27 cellular contexts compared by ENCODE assay signal in genomic region chr20:58797371-58798050, GRCh38. TPM values are rescaled to one million over a fixed set of nuclear protein-coding genes. Genes with fewer than 3 reads are reported as not detected.
"Had no signal": no experiment of that assay in that cellular context is flagged by ENCODE, and none has a peak within 500 bp of the region (broad histone marks: within the 10 kb centered on the region; RNA-seq: fewer than 3 reads in every experiment).

No MANE protein-coding gene starts in this region.

- H3K27ac ChIP-seq: left lung, lower lobe of right lung, ovary, stomach, tibial artery had no signal

- H3K9me3 Mint-ChIP-seq: activated CD4-positive, alpha-beta memory T cell treated with anti-CD3 and anti-CD28 coated beads, Interleukin-2, amount 10 ng/mL, durations not matched to agents 7 days and 5 days; activated CD4-positive, alpha-beta T cell treated with anti-CD3 and anti-CD28 coated beads, Interleukin-2, amount 10 ng/mL, durations not matched to agents 7 days and 5 days; activated naive CD4-positive, alpha-beta T cell treated with anti-CD3 and anti-CD28 coated beads, Interleukin-2, amount 50 U/mL, for 24 hours; activated naive CD8-positive, alpha-beta T cell treated with anti-CD3 and anti-CD28 coated beads, Interleukin-2, amount 50 U/mL, for 24 hours; activated T-helper 2 cell treated with anti-CD3 and anti-CD28 coated beads, Interferon-gamma antibody, Interleukin-2, Interleukin-4, amounts not matched to agents 10 μg/mL and 5 μg/mL and 100 μg/mL, durations not matched to agents 14 hours and 24 hours and 36 hours; effector memory CD8-positive, alpha-beta T cell; nephron; stimulated activated memory B cell treated with anti-CD40 and anti-IgM and Interleukin-4, amounts not matched to agents 10 μg/mL and 1 μg/mL and 100 μg/mL, for 72 hours; WTC11 had no signal

- H3K27me3 ChIP-seq: ovary had no signal

- H3K27ac Mint-ChIP-seq: activated CD4-positive, alpha-beta memory T cell treated with anti-CD3 and anti-CD28 coated beads, Interleukin-2, amount 10 ng/mL, durations not matched to agents 7 days and 5 days; activated CD4-positive, alpha-beta T cell treated with anti-CD3 and anti-CD28 coated beads, Interleukin-2, amount 10 ng/mL, durations not matched to agents 7 days and 5 days; activated naive CD4-positive, alpha-beta T cell treated with anti-CD3 and anti-CD28 coated beads, Interleukin-2, amount 50 U/mL, for 24 hours; activated naive CD8-positive, alpha-beta T cell treated with anti-CD3 and anti-CD28 coated beads, Interleukin-2, amount 50 U/mL, for 24 hours; activated T-helper 2 cell treated with anti-CD3 and anti-CD28 coated beads, Interferon-gamma antibody, Interleukin-2, Interleukin-4, amounts not matched to agents 10 μg/mL and 5 μg/mL and 100 μg/mL, durations not matched to agents 14 hours and 24 hours and 36 hours; effector memory CD8-positive, alpha-beta T cell; nephron; progenitor cell of endocrine pancreas; stimulated activated memory B cell treated with anti-CD40 and anti-IgM and Interleukin-4, amounts not matched to agents 10 μg/mL and 1 μg/mL and 100 μg/mL, for 72 hours; WTC11 had no signal

- H3K9me3 ChIP-seq: left lung, lower lobe of right lung, ovary, stomach, tibial artery had no signal

- ATAC-seq: activated naive CD8-positive, alpha-beta T cell treated with anti-CD3 and anti-CD28 coated beads, Interleukin-2, amount 50 U/mL, for 24 hours; effector memory CD8-positive, alpha-beta T cell; left lung; sciatic nerve; stimulated activated memory B cell treated with anti-CD40 and anti-IgM and Interleukin-4, amounts not matched to agents 10 μg/mL and 1 μg/mL and 100 μg/mL, for 72 hours; WTC11 had no signal

- H3K4me1 Mint-ChIP-seq: activated CD4-positive, alpha-beta memory T cell treated with anti-CD3 and anti-CD28 coated beads, Interleukin-2, amount 10 ng/mL, durations not matched to agents 7 days and 5 days; activated CD4-positive, alpha-beta T cell treated with anti-CD3 and anti-CD28 coated beads, Interleukin-2, amount 10 ng/mL, durations not matched to agents 7 days and 5 days; activated naive CD4-positive, alpha-beta T cell treated with anti-CD3 and anti-CD28 coated beads, Interleukin-2, amount 50 U/mL, for 24 hours; activated naive CD8-positive, alpha-beta T cell treated with anti-CD3 and anti-CD28 coated beads, Interleukin-2, amount 50 U/mL, for 24 hours; stimulated activated memory B cell treated with anti-CD40 and anti-IgM and Interleukin-4, amounts not matched to agents 10 μg/mL and 1 μg/mL and 100 μg/mL, for 72 hours had no signal

- H3K36me3 Mint-ChIP-seq: activated naive CD4-positive, alpha-beta T cell treated with anti-CD3 and anti-CD28 coated beads, Interleukin-2, amount 50 U/mL, for 24 hours; stimulated activated memory B cell treated with anti-CD40 and anti-IgM and Interleukin-4, amounts not matched to agents 10 μg/mL and 1 μg/mL and 100 μg/mL, for 72 hours; WTC11 had no signal

- H3K4me3 ChIP-seq: left lung, lower lobe of right lung, ovary, stomach, tibial artery had no signal

- H3K4me1 ChIP-seq: left lung, lower lobe of right lung, stomach, tibial artery had no signal

- H3K36me3 ChIP-seq: left lung, lower lobe of right lung, ovary, stomach, tibial artery had no signal

- H3K4me3 Mint-ChIP-seq: activated CD4-positive, alpha-beta memory T cell treated with anti-CD3 and anti-CD28 coated beads, Interleukin-2, amount 10 ng/mL, durations not matched to agents 7 days and 5 days; activated CD4-positive, alpha-beta T cell treated with anti-CD3 and anti-CD28 coated beads, Interleukin-2, amount 10 ng/mL, durations not matched to agents 7 days and 5 days; activated naive CD4-positive, alpha-beta T cell treated with anti-CD3 and anti-CD28 coated beads, Interleukin-2, amount 50 U/mL, for 24 hours; activated naive CD8-positive, alpha-beta T cell treated with anti-CD3 and anti-CD28 coated beads, Interleukin-2, amount 50 U/mL, for 24 hours; effector memory CD8-positive, alpha-beta T cell; nephron; stimulated activated memory B cell treated with anti-CD40 and anti-IgM and Interleukin-4, amounts not matched to agents 10 μg/mL and 1 μg/mL and 100 μg/mL, for 72 hours; WTC11 had no signal

- DNase-seq: activated CD4-positive, alpha-beta memory T cell treated with anti-CD3 and anti-CD28 coated beads, Interleukin-2, amount 10 ng/mL, durations not matched to agents 7 days and 5 days; activated CD4-positive, alpha-beta T cell treated with anti-CD3 and anti-CD28 coated beads for 1 hour; activated CD4-positive, alpha-beta T cell treated with anti-CD3 and anti-CD28 coated beads, Interleukin-2, amount 10 ng/mL, durations not matched to agents 7 days and 5 days; activated naive CD8-positive, alpha-beta T cell treated with anti-CD3 and anti-CD28 coated beads, Interleukin-2, amount 50 U/mL, for 24 hours; activated T-cell treated with anti-CD3 and anti-CD28 coated beads, Interleukin-2, amount 50 U/mL, for 48 hours; amygdala; cortex of kidney; effector memory CD8-positive, alpha-beta T cell; foreskin melanocyte; left lung; lower lobe of right lung; mesendoderm; ovary; small intestine; stimulated activated CD4-positive, alpha-beta T cell treated with anti-CD3 and anti-CD28 coated beads, Interleukin-4, amount 100 ng/mL, for 4 hours; stimulated activated CD8-positive, alpha-beta memory T cell treated with anti-CD3 and anti-CD28 coated beads, Interleukin-4, amount 100 ng/mL, for 48 hours; stomach; T-helper 2 cell; tibial artery had no signal

- H3K27me3 Mint-ChIP-seq: activated naive CD4-positive, alpha-beta T cell treated with anti-CD3 and anti-CD28 coated beads, Interleukin-2, amount 50 U/mL, for 24 hours had no signal

RNA-seq across cellular contexts. Expression of gene GNAS-AS1, which starts 53.2 kb away (rescaled TPM):
- total RNA-seq: glomerular endothelial cell had no signal
